17 cellular contexts compared by ENCODE assay signal in the genomic region with DNA sequence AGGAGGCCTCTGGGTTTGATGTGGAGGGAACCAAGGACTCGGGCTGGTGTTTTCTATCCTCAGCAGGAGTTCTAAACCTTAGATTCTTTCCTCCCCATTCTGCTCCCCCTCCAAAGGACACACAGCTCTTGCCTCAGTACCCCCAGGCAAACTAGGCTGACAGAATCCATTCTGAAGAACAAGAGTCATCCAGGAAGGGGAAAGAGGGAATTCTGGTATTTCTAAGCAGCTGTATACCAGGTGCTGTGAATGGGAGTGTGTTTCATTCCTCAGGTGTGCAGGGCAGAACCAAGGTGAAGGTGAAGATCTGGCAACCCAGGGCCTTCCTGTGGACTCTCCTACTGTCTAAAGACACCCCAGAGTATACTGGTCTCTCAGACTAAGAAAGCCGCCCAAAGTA. TPM values are rescaled to one million over a fixed set of nuclear protein-coding genes. Genes with fewer than 3 reads are reported as not detected.
DNase-seq lines count a peak whose midpoint lies in the region; ATAC-seq and TF ChIP-seq lines count a peak whose summit lies in the region.
"Had no signal": no experiment of that assay in that cellular context is flagged by ENCODE, and none has a peak within 500 bp of the region (broad histone marks: within the 10 kb centered on the region; RNA-seq: fewer than 3 reads in every experiment).

No MANE protein-coding gene starts in this region.

- H3F3A ChIP-seq in GM23248 (ENCODE audit: insufficient read depth): no peaks in the 10 kb centered on the region

- peaks cover 18% of the 10 kb centered on the region for H3K4me1 ChIP-seq in GM23248 (ENCODE audit: insufficient read depth)
- peaks cover 39% of the 10 kb centered on the region for H3K4me1 ChIP-seq in mammary epithelial cell (ENCODE audit: insufficient read depth, low read length)
- peaks cover 22% of the 10 kb centered on the region for H3K4me1 ChIP-seq in skeletal muscle satellite cell (ENCODE audit: control insufficient read depth, insufficient read depth, low read length)

- intact Hi-C loops in mammary epithelial cell (cut with micrococcal nuclease): loop anchor here (10.0 kb wide), 1 partner anchor 388 kb away; no protein-coding TSS in a partner anchor

- H4K20me1 ChIP-seq in GM23248 (ENCODE audit: insufficient read depth) (no peaks in the 10 kb centered on the region), mammary epithelial cell (ENCODE audit: insufficient read depth, low read length) (no peaks in the 10 kb centered on the region)

- peaks cover 5% of the 10 kb centered on the region for H3K36me3 Mint-ChIP-seq in activated CD8-positive, alpha-beta memory T cell treated with anti-CD3 and anti-CD28 coated beads, Interleukin-2, amount 10 ng/mL, durations not matched to agents 7 days and 5 days

- 63 to 75% methylated on average over 2 of the region's 2 CpGs for WGBS in GM23248 (ENCODE audit: low coverage in 1 of 2, low lambda C conversion rate in 2 of 2, missing lambda C conversion rate in 2 of 2), 2 experiments
- WGBS in mammary epithelial cell (ENCODE audit: low coverage, missing lambda C conversion rate): 56% methylated on average over 2 of the region's 2 CpGs

- H3K9me3 Mint-ChIP-seq in activated CD8-positive, alpha-beta memory T cell treated with anti-CD3 and anti-CD28 coated beads, Interleukin-2, amount 10 ng/mL, durations not matched to agents 7 days and 5 days (ENCODE audit: low read depth): no peaks in the 10 kb centered on the region
- H3K9me3 Mint-ChIP-seq: mesothelial cell of epicardium had no signal

- CTCF ChIA-PET in mammary epithelial cell (lab: Charles Lee; ENCODE audit: low non-redundant PET): no interaction called here
- CTCF ChIA-PET in activated CD8-positive, alpha-beta memory T cell treated with anti-CD3 and anti-CD28 coated beads, Interleukin-2, amount 10 ng/mL, durations not matched to agents 7 days and 5 days (lab: Charles Lee): interaction anchor here (5.0 kb wide), 1 partner anchor 147 kb away, joined by 103 read pairs; no protein-coding TSS in a partner anchor

- H3K4me3 ChIP-seq in GM23248 (no peak overlapping the region), mammary epithelial cell (replicated peaks in 1 of 3; ENCODE audit: insufficient read depth in 1 of 3, low read depth in 2 of 3, low read length in 3 of 3) (no peak overlapping the region), skeletal muscle satellite cell (ENCODE audit: low read length) (no peak overlapping the region)

- H3K79me2 ChIP-seq in GM23248 (ENCODE audit: insufficient read depth): peaks cover 38% of the 10 kb centered on the region
- peaks cover 28% of the 10 kb centered on the region for H3K79me2 ChIP-seq in mammary epithelial cell (ENCODE audit: insufficient read depth, low read length)

- H3K9me3 ChIP-seq in GM23248 (ENCODE audit: low read depth) (no peaks in the 10 kb centered on the region), mammary epithelial cell (replicated peaks; ENCODE audit: insufficient read depth, low read length) (no peaks in the 10 kb centered on the region), skeletal muscle satellite cell (replicated peaks; ENCODE audit: low read length) (no peaks in the 10 kb centered on the region)

- H3K27ac ChIP-seq in GM23248 (peak overlapping the region; percentile 52), mammary epithelial cell (ENCODE audit: insufficient read depth, low read depth, low read length) (peak overlapping the region; percentile 38)

- no TSS peak for BruUV-seq in mammary epithelial cell (replicated peaks; lab: Mats Ljungman, UMichigan)

- DNase-seq in GM23248 (no peak), mammary epithelial cell (peak; percentile 44), kidney tubule cell (ENCODE audit: low spot score) (peak; percentile 19), amygdala (lab: John Stamatoyannopoulos, UW) (no peak), T1000 (lab: John Stamatoyannopoulos, UW) (no peak)
- DNase-seq in effector CD8-positive, alpha-beta T cell (lab: John Stamatoyannopoulos, UW): no peak
- no peak for DNase-seq in activated CD8-positive, alpha-beta memory T cell treated with anti-CD3 and anti-CD28 coated beads, Interleukin-2, amount 10 ng/mL, durations not matched to agents 7 days and 5 days
- DNase-seq: activated naive CD4-positive, alpha-beta T cell treated with anti-CD3 and anti-CD28 coated beads, Interleukin-2, amount 50 U/mL, for 16 hours; cerebellar nuclear complex; COR-L47; NCI-H187; NCI-H526; PC-3; posterior cingulate gyrus; stimulated activated CD4-positive, alpha-beta T cell treated with anti-CD3 and anti-CD28 coated beads, Interleukin-4, amount 100 ng/mL, for 24 hours had no signal

- dilution Hi-C loops in mammary epithelial cell (cut with HindIII; ENCODE audit: low sequenced_read_pairs): no loop called here

- in situ Hi-C loops in GM23248 (cut with MboI) (loop anchor here (25.0 kb wide), 1 partner anchor 250 kb away; a partner anchor contains a TSS), mammary epithelial cell (cut with MboI; ENCODE audit: low sequenced_read_pairs in 2 of 2) (loop anchor here in 1 of 2 donors (25.0 kb wide), 1 partner anchor 250 kb away; a partner anchor contains a TSS)

- H3K27me3 Mint-ChIP-seq in activated CD8-positive, alpha-beta memory T cell treated with anti-CD3 and anti-CD28 coated beads, Interleukin-2, amount 10 ng/mL, durations not matched to agents 7 days and 5 days: no peaks in the 10 kb centered on the region

- H3K27me3 ChIP-seq in GM23248 (replicated peaks; ENCODE audit: insufficient read depth): no peaks in the 10 kb centered on the region
- H3K27me3 ChIP-seq in mammary epithelial cell (ENCODE audit: insufficient read depth, low read length): no peaks in the 10 kb centered on the region
- H3K27me3 ChIP-seq in skeletal muscle satellite cell (ENCODE audit: control insufficient read depth, insufficient read depth, low read length): no peaks in the 10 kb centered on the region

- H3K9me2 ChIP-seq in GM23248 (ENCODE audit: insufficient read depth): no peaks in the 10 kb centered on the region

- no peak overlapping the region for H3K4me3 Mint-ChIP-seq in activated CD8-positive, alpha-beta memory T cell treated with anti-CD3 and anti-CD28 coated beads, Interleukin-2, amount 10 ng/mL, durations not matched to agents 7 days and 5 days
- H3K4me3 Mint-ChIP-seq: mesothelial cell of epicardium had no signal

- H3K36me3 ChIP-seq in GM23248 (ENCODE audit: low read depth) (no peaks in the 10 kb centered on the region; the same call in none of the 2 replicates), mammary epithelial cell (ENCODE audit: insufficient read depth, low read length) (no peaks in the 10 kb centered on the region), skeletal muscle satellite cell (ENCODE audit: insufficient read depth, low read length) (peaks cover 12% of the 10 kb centered on the region)

- no peak for TF ChIP-seq CTCF in mammary epithelial cell (conservative IDR thresholded peaks at IDR 0.05 in 1 of 2, IDR thresholded peaks at IDR 0.05 in 1 of 2; ENCODE audit: extremely low read depth in 1 of 2, insufficient read depth in 1 of 2, low read depth in 1 of 2, low read length in 2 of 2)

- H2AFZ ChIP-seq in GM23248 (0 out of 2 replicates have a peak overlapping the region, but pooled peaks have one; percentile 27), mammary epithelial cell (ENCODE audit: low read depth, low read length) (peak overlapping the region; percentile 78)

- ATAC-seq in activated CD8-positive, alpha-beta memory T cell treated with anti-CD3 and anti-CD28 coated beads, Interleukin-2, amount 10 ng/mL, durations not matched to agents 7 days and 5 days: no peak
- ATAC-seq: PC-3 had no signal

- peaks cover 21% of the 10 kb centered on the region for H3K4me1 Mint-ChIP-seq in activated CD8-positive, alpha-beta memory T cell treated with anti-CD3 and anti-CD28 coated beads, Interleukin-2, amount 10 ng/mL, durations not matched to agents 7 days and 5 days

- H3K27ac Mint-ChIP-seq in activated CD8-positive, alpha-beta memory T cell treated with anti-CD3 and anti-CD28 coated beads, Interleukin-2, amount 10 ng/mL, durations not matched to agents 7 days and 5 days: no peak overlapping the region
- H3K27ac Mint-ChIP-seq: mesothelial cell of epicardium had no signal

- H3K4me2 ChIP-seq in GM23248 (ENCODE audit: unreplicated experiment) (no peak overlapping the region), mammary epithelial cell (ENCODE audit: insufficient read depth, low read depth, low read length) (peak overlapping the region; percentile 22), skeletal muscle satellite cell (ENCODE audit: low read length) (peak overlapping the region; percentile 27)

- peak overlapping the region; percentile 48 for H3K9ac ChIP-seq in GM23248
- no peak overlapping the region for H3K9ac ChIP-seq in mammary epithelial cell (ENCODE audit: insufficient read depth, low read length)
- peak overlapping the region; percentile 36 for H3K9ac ChIP-seq in skeletal muscle satellite cell (ENCODE audit: low read depth, low read length)

RNA-seq across cellular contexts. Expression of a gene that starts 4.1 kb away (rescaled TPM):
- 42.3 and 57.8 TPM in 2 replicates for total RNA-seq in GM23248 (2014; rRNA removed; shearing (Covaris generic))
- polyA plus RNA-seq in GM23248 (2016; fragmentation: Nextera tagmentation; extraction: Ambion mirVana) (36.1 and 37.5 TPM in 2 replicates), mammary epithelial cell (15.9 TPM)
- 10 to 100 TPM; 18.9 to 30.5 TPM for total RNA-seq in mammary epithelial cell
- 18.5 TPM for polyA minus RNA-seq in mammary epithelial cell
- total RNA-seq in skeletal muscle satellite cell (2012; rRNA removed): 14.2 and 15.7 TPM in 2 replicates
- total RNA-seq in activated CD8-positive, alpha-beta memory T cell treated with anti-CD3 and anti-CD28 coated beads, Interleukin-2, amount 10 ng/mL, durations not matched to agents 7 days and 5 days: 10 to 100 TPM; 40.6 to 43.4 TPM

RNA-seq across cellular contexts. Expression of a gene that starts 19.9 kb away (rescaled TPM):
- 206 and 218 TPM in 2 replicates for total RNA-seq in GM23248 (2014; rRNA removed; shearing (Covaris generic))
- polyA plus RNA-seq in GM23248 (2016; fragmentation: Nextera tagmentation; extraction: Ambion mirVana) (196 and 197 TPM in 2 replicates), mammary epithelial cell (98.8 TPM)
- 100 to 1,000 TPM; 192 to 214 TPM for total RNA-seq in mammary epithelial cell
- polyA minus RNA-seq in mammary epithelial cell: 179 TPM
- total RNA-seq in skeletal muscle satellite cell (2012; rRNA removed): 99.4 and 114 TPM in 2 replicates
- total RNA-seq in activated CD8-positive, alpha-beta memory T cell treated with anti-CD3 and anti-CD28 coated beads, Interleukin-2, amount 10 ng/mL, durations not matched to agents 7 days and 5 days: 10 to 100 TPM; 50.6 to 58.4 TPM

RNA-seq across cellular contexts. Expression of a gene that starts 50.2 kb away (rescaled TPM):
- 19.1 and 34.3 TPM in 2 replicates for total RNA-seq in GM23248 (2014; rRNA removed; shearing (Covaris generic))
- 31.6 and 34.6 TPM in 2 replicates for polyA plus RNA-seq in GM23248 (2016; fragmentation: Nextera tagmentation; extraction: Ambion mirVana)
- total RNA-seq in mammary epithelial cell: 10 to 100 TPM; 31.2 to 75.3 TPM
- 46.4 TPM for polyA plus RNA-seq in mammary epithelial cell
- 86.4 TPM for polyA minus RNA-seq in mammary epithelial cell
- total RNA-seq in skeletal muscle satellite cell (2012; rRNA removed): 17.2 and 18.8 TPM in 2 replicates
- total RNA-seq in activated CD8-positive, alpha-beta memory T cell treated with anti-CD3 and anti-CD28 coated beads, Interleukin-2, amount 10 ng/mL, durations not matched to agents 7 days and 5 days: 10 to 100 TPM; 42.1 to 69.1 TPM

RNA-seq across cellular contexts. Expression of a gene that starts 56.3 kb away (rescaled TPM):
- total RNA-seq in GM23248 (2014; rRNA removed; shearing (Covaris generic)): 113 and 117 TPM in 2 replicates
- polyA plus RNA-seq in GM23248 (2016; fragmentation: Nextera tagmentation; extraction: Ambion mirVana): 86.0 and 93.6 TPM in 2 replicates
- 100 to 1,000 TPM in 1 of 2 donors, 10 to 100 TPM in 1; 71.4 to 127 TPM for total RNA-seq in mammary epithelial cell
- polyA plus RNA-seq in mammary epithelial cell: 72.6 TPM
- 68.3 TPM for polyA minus RNA-seq in mammary epithelial cell
- total RNA-seq in skeletal muscle satellite cell (2012; rRNA removed): 83.4 and 85.0 TPM in 2 replicates
- 10 to 100 TPM; 18.3 to 20.7 TPM for total RNA-seq in activated CD8-positive, alpha-beta memory T cell treated with anti-CD3 and anti-CD28 coated beads, Interleukin-2, amount 10 ng/mL, durations not matched to agents 7 days and 5 days

Comparison
In these comparisons a context has a peak if more than half of its experiments do, and no peak if none do; other contexts are left out.
1. DNase-seq: peak in mammary epithelial cell (single experiment) and kidney tubule cell (single experiment); none in GM23248 (single experiment), effector CD8-positive, alpha-beta T cell (single experiment), amygdala (0 of 56), activated CD8-positive, alpha-beta memory T cell treated with anti-CD3 and anti-CD28 coated beads, Interleukin-2, amount 10 ng/mL, durations not matched to agents 7 days and 5 days (single experiment) and T1000 (single experiment).